Comparison of ENCODE assay signal across 10 cellular contexts in genomic region chr17:46822388-46822921, GRCh38. TPM values are rescaled to one million over a fixed set of nuclear protein-coding genes. Genes with fewer than 3 reads are reported as not detected.
DNase-seq lines count a peak whose midpoint lies in the region; ATAC-seq and TF ChIP-seq lines count a peak whose summit lies in the region.
"Had no signal": no experiment of that assay in that cellular context is flagged by ENCODE, and none has a peak within 500 bp of the region (broad histone marks: within the 10 kb centered on the region; RNA-seq: fewer than 3 reads in every experiment).

No MANE protein-coding gene starts in this region.

- 47% methylated on average over 28 of the region's 35 CpGs for WGBS in mammary epithelial cell (ENCODE audit: low coverage, missing lambda C conversion rate)
- WGBS in stomach, 5 donors, result 17 to 30% (median 21%) methylated on average over 19 to 35 of the region's 35 CpGs

- dilution Hi-C loops in mammary epithelial cell (cut with HindIII; ENCODE audit: low sequenced_read_pairs), result no loop called here

- peaks cover 8% of the 10 kb centered on the region for H3K4me1 ChIP-seq in mammary epithelial cell (ENCODE audit: insufficient read depth, low read length)
- peaks cover 6% of the 10 kb centered on the region for H3K4me1 ChIP-seq in foreskin keratinocyte
- peaks cover 15 to 32% (median 24%) of the 10 kb centered on the region in 4 donors for H3K4me1 ChIP-seq in stomach

- H3K27ac Mint-ChIP-seq in MCF 10A (ENCODE audit: low read depth, unreplicated experiment), result no peak overlapping the region
- no peak overlapping the region for H3K27ac Mint-ChIP-seq in WTC11
- H3K27ac Mint-ChIP-seq: stimulated activated naive CD8-positive, alpha-beta T cell treated with anti-CD3 and anti-CD28 coated beads, Interleukin-15, Interleukin-2, amounts not matched to agents 100 ng/mL and 50 ng/mL, for 24 hours had no signal

- POLR2A ChIA-PET in MCF 10A (lab: Yijun Ruan, JAX) (no interaction called here), WTC11 (lab: Charles Lee) (no interaction called here)

- no peaks in the 10 kb centered on the region for H3K79me2 ChIP-seq in mammary epithelial cell (ENCODE audit: insufficient read depth, low read length)

- H3K36me3 Mint-ChIP-seq in MCF 10A (ENCODE audit: insufficient read depth, unreplicated experiment) (no peaks in the 10 kb centered on the region), WTC11 (no peaks in the 10 kb centered on the region)

- no peak overlapping the region for H3K9ac ChIP-seq in mammary epithelial cell (ENCODE audit: insufficient read depth, low read length)

- H3K27ac ChIP-seq in mammary epithelial cell (ENCODE audit: insufficient read depth, low read depth, low read length) (no peak overlapping the region), foreskin keratinocyte (no peak overlapping the region), stomach (no peak overlapping the region)

- in situ Hi-C loops in mammary epithelial cell (cut with MboI; ENCODE audit: low sequenced_read_pairs in 2 of 2), result no loop called here

- peaks cover 12% of the 10 kb centered on the region for H3K27me3 Mint-ChIP-seq in MCF 10A (ENCODE audit: insufficient read depth, unreplicated experiment)
- peaks cover 62% of the 10 kb centered on the region for H3K27me3 Mint-ChIP-seq in WTC11 (ENCODE audit: low read depth)

- H3K9me3 ChIP-seq in mammary epithelial cell (replicated peaks; ENCODE audit: insufficient read depth, low read length), result no peaks in the 10 kb centered on the region
- no peaks in the 10 kb centered on the region for H3K9me3 ChIP-seq in stomach

- no peaks in the 10 kb centered on the region for H4K20me1 ChIP-seq in mammary epithelial cell (ENCODE audit: insufficient read depth, low read length)

- H3K9me3 Mint-ChIP-seq in MCF 10A (ENCODE audit: unreplicated experiment) (no peaks in the 10 kb centered on the region), WTC11 (no peaks in the 10 kb centered on the region)
- H3K9me3 Mint-ChIP-seq: stimulated activated naive CD8-positive, alpha-beta T cell treated with anti-CD3 and anti-CD28 coated beads, Interleukin-15, Interleukin-2, amounts not matched to agents 100 ng/mL and 50 ng/mL, for 24 hours had no signal

- intact Hi-C loops in mammary epithelial cell (cut with micrococcal nuclease) (no loop called here), MCF 10A (cut with micrococcal nuclease) (no loop called here), stomach (cut with DNase I; ENCODE audit: low total_unique reads) (no loop called here)

- H3K4me2 ChIP-seq in mammary epithelial cell (ENCODE audit: insufficient read depth, low read depth, low read length), result peak overlapping the region; percentile 41

- no peak overlapping the region for H2AFZ ChIP-seq in mammary epithelial cell (ENCODE audit: low read depth, low read length)

- ATAC-seq in WTC11, result peak; percentile 7
- ATAC-seq in foreskin keratinocyte, result no peak
- no peak for ATAC-seq in HG02588 (IDR thresholded peaks at IDR 0.05; ENCODE audit: unreplicated experiment)
- ATAC-seq in HG03460 (IDR thresholded peaks at IDR 0.05; ENCODE audit: unreplicated experiment), result no peak

- CTCF ChIA-PET in mammary epithelial cell (lab: Charles Lee; ENCODE audit: low non-redundant PET), result no interaction called here
- CTCF ChIA-PET in MCF 10A (lab: Yijun Ruan, JAX), result interaction anchor here (1.0 kb wide), 1 partner anchor 13 kb away, joined by 3 read pairs; no protein-coding TSS in a partner anchor
- CTCF ChIA-PET in WTC11 (lab: Charles Lee), result interaction anchor here (0.8 to 1.9 kb wide), 9 partner anchors 8 to 56 kb away, joined by 3 to 13 read pairs (median 4); no protein-coding TSS in a partner anchor

- peak; percentile 45 to 78 for TF ChIP-seq CTCF in mammary epithelial cell (conservative IDR thresholded peaks at IDR 0.05 in 1 of 2, IDR thresholded peaks at IDR 0.05 in 1 of 2; ENCODE audit: extremely low read depth in 1 of 2, insufficient read depth in 1 of 2, low read depth in 1 of 2, low read length in 2 of 2)
- TF ChIP-seq CTCF in MCF 10A (IDR thresholded peaks at IDR 0.05; ENCODE audit: unreplicated experiment), result no peak
- TF ChIP-seq CTCF in WTC11 (IDR thresholded peaks at IDR 0.05), result peak; percentile 97
- TF ChIP-seq CTCF in foreskin keratinocyte (conservative IDR thresholded peaks at IDR 0.05), result peak; percentile 73
- TF ChIP-seq CTCF in stomach (IDR thresholded peaks at IDR 0.05), result peak in 4 of 7 experiments; percentile 13 to 35 (median 25)

- no peak overlapping the region for H3K4me3 ChIP-seq in mammary epithelial cell (replicated peaks in 1 of 3; ENCODE audit: insufficient read depth in 1 of 3, low read depth in 2 of 3, low read length in 3 of 3)
- no peak overlapping the region for H3K4me3 ChIP-seq in stomach

- DNase-seq in mammary epithelial cell, result no peak
- DNase-seq in MCF 10A (ENCODE audit: unreplicated experiment), result no peak
- peak; percentile 88 for DNase-seq in WTC11 (ENCODE audit: low spot score)
- no peak for DNase-seq in foreskin keratinocyte
- DNase-seq in stomach, result no peak
- no peak for DNase-seq in AG08396 (ENCODE audit: low spot score)

- H3K4me3 Mint-ChIP-seq in MCF 10A (ENCODE audit: unreplicated experiment) (no peak overlapping the region), WTC11 (no peak overlapping the region)
- H3K4me3 Mint-ChIP-seq: stimulated activated naive CD8-positive, alpha-beta T cell treated with anti-CD3 and anti-CD28 coated beads, Interleukin-15, Interleukin-2, amounts not matched to agents 100 ng/mL and 50 ng/mL, for 24 hours had no signal

- H3K27me3 ChIP-seq in mammary epithelial cell (ENCODE audit: insufficient read depth, low read length) (no peaks in the 10 kb centered on the region), foreskin keratinocyte (peaks cover 51% of the 10 kb centered on the region), stomach (peaks cover 27 to 81% (median 52%) of the 10 kb centered on the region in 3 donors)

- BruUV-seq in mammary epithelial cell (replicated peaks; lab: Mats Ljungman, UMichigan) (no TSS peak), MCF 10A (replicated peaks; lab: Mats Ljungman, UMichigan) (no TSS peak)

- no peak for TF ChIP-seq EP300 in stomach (IDR thresholded peaks at IDR 0.05)

- no peak for TF ChIP-seq POLR2A in stomach (IDR thresholded peaks at IDR 0.05)

- H3K36me3 ChIP-seq in mammary epithelial cell (ENCODE audit: insufficient read depth, low read length) (no peaks in the 10 kb centered on the region), stomach (no peaks in the 10 kb centered on the region)

- H3K4me1 Mint-ChIP-seq in MCF 10A (ENCODE audit: insufficient read depth, unreplicated experiment) (no peaks in the 10 kb centered on the region), WTC11 (peaks cover 27% of the 10 kb centered on the region)

TF ChIP-seq in WTC11, 78 proteins besides CTCF, POLR2A, EP300 and RAD21 (continues in another document):
- TF ChIP-seq PRRX2 (CRISPR knock-in tag; IDR thresholded peaks at IDR 0.05), result peak; percentile 92
- TF ChIP-seq PRDM15 (CRISPR knock-in tag; IDR thresholded peaks at IDR 0.05), result no peak
- TF ChIP-seq JAZF1 (CRISPR knock-in tag; IDR thresholded peaks at IDR 0.05), result no peak
- TF ChIP-seq RELA (CRISPR knock-in tag; IDR thresholded peaks at IDR 0.05; ENCODE audit: borderline replicate concordance), result no peak
- no peak for TF ChIP-seq E2F1 (CRISPR knock-in tag; IDR thresholded peaks at IDR 0.05)

RNA-seq across cellular contexts. Expression of gene WNT3, which starts 4.0 kb away (rescaled TPM):
- total RNA-seq in mammary epithelial cell, result 1 to 10 TPM; 2.1 to 2.2 TPM
- polyA plus RNA-seq in mammary epithelial cell, result 1.5 TPM
- polyA minus RNA-seq in mammary epithelial cell, result 0.57 TPM
- total RNA-seq in MCF 10A (2022), result 2.4 and 2.9 TPM in 2 replicates
- 6.5 to 14.1 TPM (median 6.7 TPM) in 3 replicates for total RNA-seq in WTC11 (2021)
- 1.2 and 1.3 TPM in 2 replicates for total RNA-seq in foreskin keratinocyte
- 0.87 and 0.99 TPM in 2 replicates for polyA plus RNA-seq in foreskin keratinocyte
- under 1 TPM in 3 of 5 donors, not detected in 2; 0.14 to 0.55 (median 0.29) TPM for total RNA-seq in stomach
- polyA plus RNA-seq in stomach, result under 1 TPM; 0.31 to 0.73 (median 0.37) TPM

RNA-seq across cellular contexts. Expression of gene WNT9B, which starts 28.9 kb away (rescaled TPM):
- not detected for total RNA-seq in mammary epithelial cell
- polyA plus RNA-seq in mammary epithelial cell, result not detected
- polyA minus RNA-seq in mammary epithelial cell, result not detected
- total RNA-seq in MCF 10A (2022), result not detected in 2 replicates
- total RNA-seq in WTC11 (2021), result 0.41 to 0.87 TPM (median 0.44 TPM) in 3 replicates
- total RNA-seq in foreskin keratinocyte, result not detected in 2 replicates
- polyA plus RNA-seq in foreskin keratinocyte, result not detected in 2 replicates
- not detected for total RNA-seq in stomach
- under 1 TPM in 1 of 3 donors, not detected in 2; 0.05 TPM for polyA plus RNA-seq in stomach
- total RNA-seq: SK-MEL-5 had no signal
